ENCODE assay signal across 8 cellular contexts in the genomic region with DNA sequence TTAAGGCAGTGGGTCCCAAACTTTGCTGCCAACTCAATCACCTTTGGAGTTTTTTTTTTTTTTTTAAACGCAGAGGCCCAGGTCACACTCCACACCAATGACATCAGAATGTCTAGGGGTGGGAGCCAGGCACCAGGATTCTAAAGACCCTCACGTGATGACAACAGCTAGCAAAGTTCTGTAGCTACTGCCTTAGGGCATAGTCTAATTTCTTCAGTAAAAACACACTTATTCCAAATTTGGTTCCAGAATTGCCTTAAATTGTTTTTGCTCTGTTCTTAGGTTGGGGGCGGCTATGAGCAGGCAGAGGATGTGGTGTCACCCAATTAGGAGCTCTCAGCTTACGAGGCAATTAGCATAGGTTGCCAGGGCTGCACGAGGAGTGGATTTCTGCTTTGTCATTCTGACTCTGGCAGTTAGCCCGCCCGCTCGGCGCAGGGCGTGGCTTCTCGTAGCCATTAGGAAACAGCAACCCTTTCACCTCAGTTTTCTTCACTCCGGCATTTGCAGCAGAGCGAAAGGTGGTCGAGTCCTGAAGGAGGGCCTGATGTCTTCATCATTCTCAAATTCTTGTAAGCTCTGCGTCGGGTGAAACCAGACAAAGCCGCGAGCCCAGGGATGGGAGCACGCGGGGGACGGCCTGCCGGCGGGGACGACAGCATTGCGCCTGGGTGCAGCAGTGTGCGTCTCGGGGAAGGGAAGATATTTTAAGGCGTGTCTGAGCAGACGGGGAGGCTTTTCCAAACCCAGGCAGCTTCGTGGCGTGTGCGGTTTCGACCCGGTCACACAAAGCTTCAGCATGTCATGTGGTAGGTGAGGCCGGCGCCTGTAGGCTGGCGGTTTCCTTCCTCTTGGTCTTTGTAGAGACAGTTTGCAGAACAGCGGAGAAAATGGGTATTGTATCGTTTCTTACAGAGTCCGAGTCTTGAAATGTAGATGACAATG. TPM values are rescaled to one million over a fixed set of nuclear protein-coding genes. Genes with fewer than 3 reads are reported as not detected.
DNase-seq lines count a peak whose midpoint lies in the region; ATAC-seq and TF ChIP-seq lines count a peak whose summit lies in the region.

No MANE protein-coding gene starts in this region.

- peak; percentile 93 for DNase-seq in BE2C
- DNase-seq in GM19238 (ENCODE audit: insufficient read length, low spot score), result peak; percentile 73
- DNase-seq in NCI-H510A (lab: John Stamatoyannopoulos, UW), result peak; percentile 86
- DNase-seq in activated CD4-positive, alpha-beta T cell treated with anti-CD3 and anti-CD28 coated beads for 4 hours, result peak; percentile 87
- DNase-seq in kidney tubule cell (ENCODE audit: low spot score), result peak; percentile 98
- DNase-seq in stimulated activated CD4-positive, alpha-beta T cell treated with anti-CD3 and anti-CD28 coated beads, Interleukin-1b, Interleukin-23, amount 100 ng/mL, for 24 hours (ENCODE audit: low read depth in 4 of 4, low spot score in 1 of 4), result peak; percentile 72 to 83 (median 77)

- H3K27ac ChIP-seq in cingulate gyrus (ENCODE audit: low read depth, low read length), result peak overlapping the region; percentile 96

- no peaks in the 10 kb centered on the region for H3K27me3 ChIP-seq in BE2C

- peaks cover 5% of the 10 kb centered on the region for H3K4me1 ChIP-seq in BE2C

- peaks cover 16% of the 10 kb centered on the region for H3K36me3 ChIP-seq in BE2C

- no peak for TF ChIP-seq CTCF in BE2C (IDR thresholded peaks at IDR 0.05; ENCODE audit: low read depth, low read length)

- peak overlapping the region; percentile 75 for H3K4me3 ChIP-seq in BE2C (ENCODE audit: low read depth, low read length)

- H3K9me3 ChIP-seq in BE2C, result no peaks in the 10 kb centered on the region

- ATAC-seq in HG03439 (IDR thresholded peaks at IDR 0.05; ENCODE audit: unreplicated experiment), result peak; percentile 90

RNA-seq across cellular contexts. Expression of a gene that starts 16.7 kb away (rescaled TPM):
- 0.60 TPM for polyA plus RNA-seq in BE2C (2012; ENCODE audit: insufficient read depth, insufficient read length, low read depth)

Comparison
In these comparisons a context has a peak if more than half of its experiments do, and no peak if none do; other contexts are left out.
1. Peak in every context shown above with its lines: DNase-seq, ATAC-seq, H3K4me3 ChIP-seq and H3K27ac ChIP-seq.